ENCODE assay signal across 8 cellular contexts in genomic region chr4:75939890-75940691, GRCh38. TPM values are rescaled to one million over a fixed set of nuclear protein-coding genes. Genes with fewer than 3 reads are reported as not detected.
DNase-seq lines count a peak whose midpoint lies in the region; ATAC-seq and TF ChIP-seq lines count a peak whose summit lies in the region.

No MANE protein-coding gene starts in this region.

- TF ChIP-seq EP300 in gastroesophageal sphincter (IDR thresholded peaks at IDR 0.05) = no peak
- no peak for TF ChIP-seq EP300 in suprapubic skin (IDR thresholded peaks at IDR 0.05)

- no peak overlapping the region for H3K27ac ChIP-seq in RWPE2 (ENCODE audit: poor library complexity, severe bottlenecking)
- H3K27ac ChIP-seq in gastroesophageal sphincter = peak overlapping the region; percentile 2 to 85 (median 78)
- H3K27ac ChIP-seq in suprapubic skin = peak overlapping the region; percentile 85

- H3K9me3 ChIP-seq in RWPE2 (ENCODE audit: severe bottlenecking) (no peaks in the 10 kb centered on the region), gastroesophageal sphincter (no peaks in the 10 kb centered on the region), suprapubic skin (no peaks in the 10 kb centered on the region)

- 0% methylated on average over 9 of the region's 67 CpGs; no CpG with 5 or more reads in 1 of the 2 donors for WGBS in gastroesophageal sphincter (ENCODE audit: low coverage in 1 of 2), 2 donors
- 0% methylated on average over 21 of the region's 67 CpGs for WGBS in suprapubic skin

- H3K27me3 ChIP-seq in RWPE2 (ENCODE audit: insufficient read depth, poor library complexity, severe bottlenecking) = no peaks in the 10 kb centered on the region
- H3K27me3 ChIP-seq in gastroesophageal sphincter = no peaks in the 10 kb centered on the region
- no peaks in the 10 kb centered on the region for H3K27me3 ChIP-seq in suprapubic skin

- DNase-seq in CD1c-positive myeloid dendritic cell (ENCODE audit: extremely low spot score) (peak; percentile 76), RWPE2 (ENCODE audit: low spot score) (peak; percentile 69), nucleus accumbens (lab: John Stamatoyannopoulos, UW) (peak in 51 of 56 donors; percentile 15 to 82 (median 47)), suprapubic skin (ENCODE audit: low spot score in 2 of 2) (peak; percentile 85 to 88)
- DNase-seq in activated naive CD4-positive, alpha-beta T cell (lab: John Stamatoyannopoulos, UW) = peak; percentile 31 to 51 (median 40)

- H3K4me1 ChIP-seq in RWPE2 (ENCODE audit: insufficient read depth, poor library complexity, severe bottlenecking) (peaks cover 3% of the 10 kb centered on the region), gastroesophageal sphincter (peaks cover 0 to 17% (median 4%) of the 10 kb centered on the region in 3 donors), suprapubic skin (peaks cover 9% of the 10 kb centered on the region)

- peak; percentile 60 for ATAC-seq in GM19043 (IDR thresholded peaks at IDR 0.05; ENCODE audit: low read depth, unreplicated experiment)
- ATAC-seq in HG03354 (IDR thresholded peaks at IDR 0.05; ENCODE audit: poor library complexity, severe bottlenecking, unreplicated experiment) = peak; percentile 70
- peak; percentile 70 for ATAC-seq in RWPE2 (ENCODE audit: low read depth)
- peak; percentile 80 for ATAC-seq in gastroesophageal sphincter

- no peaks in the 10 kb centered on the region for H3K36me3 ChIP-seq in RWPE2 (ENCODE audit: low read depth)
- peaks cover 0 to 17% of the 10 kb centered on the region in 2 donors for H3K36me3 ChIP-seq in gastroesophageal sphincter
- no peaks in the 10 kb centered on the region for H3K36me3 ChIP-seq in suprapubic skin

- TF ChIP-seq POLR2A in gastroesophageal sphincter (IDR thresholded peaks at IDR 0.05) (no peak), suprapubic skin (IDR thresholded peaks at IDR 0.05) (no peak)

- no peak for TF ChIP-seq CTCF in RWPE2 (IDR thresholded peaks at IDR 0.05; ENCODE audit: poor library complexity, severe bottlenecking)
- TF ChIP-seq CTCF in gastroesophageal sphincter (IDR thresholded peaks at IDR 0.05) = no peak
- no peak for TF ChIP-seq CTCF in suprapubic skin (IDR thresholded peaks at IDR 0.05)

- H3K4me3 ChIP-seq in RWPE2 (ENCODE audit: severe bottlenecking) = peak overlapping the region; percentile 58
- peak overlapping the region; percentile 47 to 85 for H3K4me3 ChIP-seq in gastroesophageal sphincter
- peak overlapping the region; percentile 93 for H3K4me3 ChIP-seq in suprapubic skin

RNA-seq across cellular contexts. Expression of gene NAAA, which starts 0.7 kb away (rescaled TPM):
- 10 to 100 TPM; 33.5 to 90.5 (median 35.4) TPM for total RNA-seq in gastroesophageal sphincter
- 10 to 100 TPM; 26.9 to 68.6 (median 47.0) TPM for total RNA-seq in suprapubic skin

RNA-seq across cellular contexts. Expression of gene PPEF2, which starts 37.8 kb away (rescaled TPM):
- not detected for total RNA-seq in gastroesophageal sphincter
- total RNA-seq in suprapubic skin = not detected

RNA-seq across cellular contexts. Expression of gene SDAD1, which starts 50.7 kb away (rescaled TPM):
- total RNA-seq in gastroesophageal sphincter = 10 to 100 TPM; 35.0 to 42.5 (median 35.7) TPM
- total RNA-seq in suprapubic skin = 10 to 100 TPM; 29.2 to 32.9 (median 31.1) TPM
